ENCODE assay signal across 1 cellular context in the genomic region with DNA sequence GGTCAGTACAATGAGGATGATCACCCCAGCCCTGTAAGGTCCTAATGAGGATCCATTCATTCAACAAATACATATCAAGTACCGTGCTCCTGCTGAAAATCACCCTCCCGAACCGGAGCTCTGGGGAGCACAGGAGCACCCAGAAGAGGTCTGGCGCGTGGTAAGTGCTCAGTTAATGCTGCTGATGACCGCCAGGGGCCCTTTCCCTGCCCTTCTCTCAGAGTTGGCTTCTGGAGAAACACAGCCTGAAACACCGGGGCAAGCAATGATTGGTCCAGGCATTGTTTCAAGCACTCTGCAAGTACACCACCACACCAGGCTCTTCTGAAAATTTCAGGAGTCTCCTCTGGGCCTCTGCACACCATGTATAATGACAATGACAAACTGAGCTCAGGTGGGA.
TF ChIP-seq lines count a peak whose summit lies in the region.

No MANE protein-coding gene starts in this region.

TF ChIP-seq in H1, 55 proteins besides CTCF, POLR2A, EP300 and RAD21:
- no peak for TF ChIP-seq YY1 (IDR thresholded peaks at IDR 0.05; ENCODE audit: low read depth, low read length)
- TF ChIP-seq PHF8 (conservative IDR thresholded peaks at IDR 0.05; ENCODE audit: low read depth, low read length), result no peak
